In the genomic region with DNA sequence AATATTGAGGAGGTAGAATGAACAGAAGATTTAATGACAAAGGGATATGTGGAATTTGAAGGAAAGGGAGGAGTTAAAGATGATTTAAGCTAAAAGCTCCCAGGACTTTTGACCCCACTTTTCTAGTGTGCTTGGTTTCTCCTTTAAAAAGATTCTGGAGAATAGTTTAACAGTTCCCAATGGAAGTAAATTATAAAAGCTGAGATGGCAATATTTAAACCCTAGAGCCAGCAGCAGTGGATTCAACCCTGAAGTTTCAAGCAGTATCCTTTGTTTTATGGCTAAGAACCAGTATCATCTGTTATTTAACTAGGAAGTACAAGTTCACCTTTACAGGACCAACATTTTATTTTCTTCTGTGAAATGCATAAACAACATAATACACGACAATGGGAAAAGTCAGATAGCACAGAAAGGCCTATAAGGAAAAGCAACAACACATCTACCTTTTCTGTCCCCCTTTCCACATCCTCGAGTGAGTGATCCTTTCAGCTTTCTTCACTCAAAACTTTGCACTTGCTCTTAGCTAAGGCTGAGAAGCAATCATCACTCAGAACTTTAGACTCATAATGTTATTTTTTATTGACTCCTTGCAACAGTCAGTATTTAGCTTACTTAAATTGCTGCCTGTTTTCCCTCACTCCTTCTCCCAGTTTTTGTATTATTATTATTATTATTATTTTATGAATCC, we compare ENCODE assay signal across 21 cellular contexts.
DNase-seq lines count a peak whose midpoint lies in the region; ATAC-seq, FAIRE-seq and TF ChIP-seq lines count a peak whose summit lies in the region.
"Had no signal": no experiment of that assay in that cellular context is flagged by ENCODE, and none has a peak within 500 bp of the region (broad histone marks: within the 10 kb centered on the region; RNA-seq: fewer than 3 reads in every experiment).

No MANE protein-coding gene starts in this region.

- intact Hi-C loops in left colon (cut with DNase I, micrococcal nuclease) = no loop called here

- H3K4me3 ChIP-seq in A549 = no peak overlapping the region
- no peak overlapping the region for H3K4me3 ChIP-seq in small intestine (ENCODE audit: low read depth in 1 of 2, low read length in 2 of 2)
- H3K4me3 ChIP-seq: GM12878, GM23338 had no signal

- H3K27me3 ChIP-seq in small intestine (ENCODE audit: control insufficient read depth in 2 of 2, insufficient read depth in 2 of 2, low read length in 2 of 2) = no peaks in the 10 kb centered on the region
- H3K27me3 ChIP-seq: BE2C had no signal

- no peaks in the 10 kb centered on the region for H3K36me3 ChIP-seq in small intestine (ENCODE audit: control insufficient read depth in 2 of 2, insufficient read depth in 2 of 2, low read length in 2 of 2)
- H3K36me3 ChIP-seq: BE2C had no signal

- DNase-seq in A549 (ENCODE audit: low read depth in 1 of 2, low spot score in 1 of 2) = no peak
- peak; percentile 60 for DNase-seq in OCI-M1 (lab: John Stamatoyannopoulos, UW)
- DNase-seq in left colon = no peak
- peak; percentile 8 for DNase-seq in small intestine
- DNase-seq: ACHN; BE2C; C1 segment of cervical spinal cord; CD4-positive, CD25-positive, alpha-beta regulatory T cell; CD8-positive, alpha-beta memory T cell; COR-L47; DMS 273 treated with DMSO at 0.1 percent for 48 hours; DMS53; DND-41; EL; HCEC 1CT had no signal

- TF ChIP-seq EP300 in A549 (IDR thresholded peaks at IDR 0.05) = no peak

- CTCF ChIA-PET in A549 (lab: Yijun Ruan, JAX) = no interaction called here

- no peaks in the 10 kb centered on the region for H3K9me3 ChIP-seq in A549
- H3K9me3 ChIP-seq in small intestine (ENCODE audit: control insufficient read depth, low read depth) = no peaks in the 10 kb centered on the region
- H3K9me3 ChIP-seq: BE2C had no signal

- TF ChIP-seq RAD21 in A549 (conservative IDR thresholded peaks at IDR 0.05 in 1 of 2, IDR thresholded peaks at IDR 0.05 in 1 of 2) = no peak

- peak; percentile 56 for FAIRE-seq in A549 (lab: Jason Lieb, UNC)
- no peak for FAIRE-seq in small intestine (lab: Jason Lieb, UNC)
- FAIRE-seq: GM12878, H54, HTR-8/SVneo had no signal

- no peak overlapping the region for H3K4me2 ChIP-seq in A549
- H3K4me2 ChIP-seq: GM23338 had no signal

- ATAC-seq in A549 = no peak
- peak; percentile 78 for ATAC-seq in left colon
- ATAC-seq in GM18502 (IDR thresholded peaks at IDR 0.05; ENCODE audit: poor library complexity, unreplicated experiment) = no peak
- ATAC-seq in GM18519 (IDR thresholded peaks at IDR 0.05; ENCODE audit: low FRiP score, unreplicated experiment) = no peak
- ATAC-seq: GM12878, GM23338 had no signal

- POLR2A ChIA-PET in A549 (lab: Yijun Ruan, JAX) = no interaction called here

- no peak overlapping the region for H3K27ac ChIP-seq in A549
- no peak overlapping the region for H3K27ac ChIP-seq in small intestine (ENCODE audit: low read depth in 1 of 2, low read length in 1 of 2)

- no peak for TF ChIP-seq CTCF in A549 (IDR thresholded peaks at IDR 0.05)

- 84% methylated on average over 2 of the region's 2 CpGs for WGBS in A549 (ENCODE audit: missing lambda C conversion rate)
- 28 to 52% (median 38%) methylated on average over 2 of the region's 2 CpGs for WGBS in small intestine, 3 donors

- no peak for TF ChIP-seq POLR2A in A549 (IDR thresholded peaks at IDR 0.05; ENCODE audit: low read length)

- H3K4me1 ChIP-seq in A549 (peaks cover 7% of the 10 kb centered on the region; the same call in 1 of the 3 replicates), small intestine (ENCODE audit: control insufficient read depth in 2 of 2, insufficient read depth in 1 of 2, low read depth in 1 of 2, low read length in 1 of 2) (no peaks in the 10 kb centered on the region)
- H3K4me1 ChIP-seq: BE2C had no signal

TF ChIP-seq in A549, 52 proteins besides CTCF, POLR2A, EP300 and RAD21:
- no peak for TF ChIP-seq KDM1A (IDR thresholded peaks at IDR 0.05; ENCODE audit: low read depth)
- TF ChIP-seq FOXS1 (CRISPR knock-in tag; IDR thresholded peaks at IDR 0.05) = no peak
- no peak for TF ChIP-seq SREBF2 (IDR thresholded peaks at IDR 0.05)
- TF ChIP-seq KDM5A (IDR thresholded peaks at IDR 0.05) = no peak
- peak; percentile 71 for TF ChIP-seq MAFK (IDR thresholded peaks at IDR 0.05; ENCODE audit: partially characterized antibody)
- TF ChIP-seq HDAC2 (IDR thresholded peaks at IDR 0.05) = no peak
- TF ChIP-seq CBX8 (IDR thresholded peaks at IDR 0.05) = no peak

Comparison
In these comparisons a context has a peak if more than half of its experiments do, and no peak if none do; other contexts are left out.
1. DNase-seq: peak in OCI-M1 (single experiment) and small intestine (single experiment); none in A549 (0 of 2) and left colon (0 of 2).